Comparison of ENCODE assay signal across 1 cellular context in genomic region chr12:53105256-53105655, GRCh38.
TF ChIP-seq lines count a peak whose summit lies in the region.

No MANE protein-coding gene starts in this region.

TF ChIP-seq in liver, 16 proteins besides CTCF, POLR2A, EP300 and RAD21:
- peak; percentile 76 to 87 for TF ChIP-seq RXRA (IDR thresholded peaks at IDR 0.05)
- no peak for TF ChIP-seq REST (IDR thresholded peaks at IDR 0.05)
- TF ChIP-seq HNF4G (IDR thresholded peaks at IDR 0.05): no peak
- TF ChIP-seq HNF4A (conservative IDR thresholded peaks at IDR 0.05): peak; percentile 53 to 60
- TF ChIP-seq MAX (IDR thresholded peaks at IDR 0.05): no peak
- TF ChIP-seq ATF3 (IDR thresholded peaks at IDR 0.05): no peak
- TF ChIP-seq ZBTB33 (IDR thresholded peaks at IDR 0.05): no peak
- TF ChIP-seq JUND (IDR thresholded peaks at IDR 0.05): no peak
- no peak for TF ChIP-seq SP1 (IDR thresholded peaks at IDR 0.05)
- TF ChIP-seq TAF1 (conservative IDR thresholded peaks at IDR 0.05): no peak
- TF ChIP-seq FOXA2 (IDR thresholded peaks at IDR 0.05): no peak
- no peak for TF ChIP-seq GABPA (IDR thresholded peaks at IDR 0.05 in 1 of 2, conservative IDR thresholded peaks at IDR 0.05 in 1 of 2)
- TF ChIP-seq NR2F2 (IDR thresholded peaks at IDR 0.05): peak; percentile 83
- no peak for TF ChIP-seq FOXA1 (IDR thresholded peaks at IDR 0.05)
TF ChIP-seq in liver: peak in this region for 3.
